ENCODE assay signal across 14 cellular contexts in genomic region chrX:153473126-153473525, GRCh38. TPM values are rescaled to one million over a fixed set of nuclear protein-coding genes. Genes with fewer than 3 reads are reported as not detected.
"Had no signal": no experiment of that assay in that cellular context is flagged by ENCODE, and none has a peak within 500 bp of the region (broad histone marks: within the 10 kb centered on the region; RNA-seq: fewer than 3 reads in every experiment).

No MANE protein-coding gene starts in this region.

- H3K36me3 ChIP-seq: breast epithelium, pancreas, thyroid gland had no signal

- DNase-seq: activated CD4-positive, alpha-beta T cell treated with anti-CD3 and anti-CD28 coated beads for 48 hours; amygdala; hypothalamus; midbrain; pancreas; stimulated activated CD4-positive, alpha-beta T cell treated with anti-CD3 and anti-CD28 coated beads, Interleukin-15, amount 100 ng/mL, for 24 hours; stimulated activated CD4-positive, alpha-beta T cell treated with anti-CD3 and anti-CD28 coated beads, Interleukin-4, amount 100 ng/mL, for 24 hours; stomach; thyroid gland had no signal

- H3K4me3 ChIP-seq: breast epithelium, esophagus muscularis mucosa, pancreas, stomach, thyroid gland had no signal

- H3K27me3 ChIP-seq: pancreas, thyroid gland had no signal

- H3K9me3 Mint-ChIP-seq: activated naive CD4-positive, alpha-beta T cell treated with anti-CD3 and anti-CD28 coated beads, Interleukin-2, amount 50 U/mL, for 72 hours had no signal

- H3K9me3 ChIP-seq: breast epithelium, esophagus muscularis mucosa, pancreas, stomach, thyroid gland had no signal

- ATAC-seq: activated naive CD4-positive, alpha-beta T cell treated with anti-CD3 and anti-CD28 coated beads, Interleukin-2, amount 50 U/mL, for 72 hours; pancreas had no signal

- H3K36me3 Mint-ChIP-seq: activated naive CD4-positive, alpha-beta T cell treated with anti-CD3 and anti-CD28 coated beads, Interleukin-2, amount 50 U/mL, for 72 hours had no signal

- H3K27ac ChIP-seq: esophagus muscularis mucosa, pancreas, stomach, thyroid gland had no signal

- H3K4me1 ChIP-seq: breast epithelium, pancreas had no signal

- H3K27ac Mint-ChIP-seq: activated naive CD4-positive, alpha-beta T cell treated with anti-CD3 and anti-CD28 coated beads, Interleukin-2, amount 50 U/mL, for 72 hours had no signal

RNA-seq across cellular contexts. Expression of gene BGN, which starts 21.7 kb away (rescaled TPM):
- total RNA-seq: activated CD8-positive, alpha-beta memory T cell treated with anti-CD3 and anti-CD28 coated beads for 36 hours; activated naive CD4-positive, alpha-beta T cell treated with anti-CD3 and anti-CD28 coated beads, Interleukin-2, amount 50 U/mL, for 72 hours had no signal

RNA-seq across cellular contexts. Expression of gene ATP2B3, which starts 44.3 kb away (rescaled TPM):
- total RNA-seq: activated CD8-positive, alpha-beta memory T cell treated with anti-CD3 and anti-CD28 coated beads for 36 hours; activated naive CD4-positive, alpha-beta T cell treated with anti-CD3 and anti-CD28 coated beads, Interleukin-2, amount 50 U/mL, for 72 hours; breast epithelium; fibroblast of villous mesenchyme; thyroid gland had no signal
